Comparison of ENCODE assay signal across 14 cellular contexts in the genomic region with DNA sequence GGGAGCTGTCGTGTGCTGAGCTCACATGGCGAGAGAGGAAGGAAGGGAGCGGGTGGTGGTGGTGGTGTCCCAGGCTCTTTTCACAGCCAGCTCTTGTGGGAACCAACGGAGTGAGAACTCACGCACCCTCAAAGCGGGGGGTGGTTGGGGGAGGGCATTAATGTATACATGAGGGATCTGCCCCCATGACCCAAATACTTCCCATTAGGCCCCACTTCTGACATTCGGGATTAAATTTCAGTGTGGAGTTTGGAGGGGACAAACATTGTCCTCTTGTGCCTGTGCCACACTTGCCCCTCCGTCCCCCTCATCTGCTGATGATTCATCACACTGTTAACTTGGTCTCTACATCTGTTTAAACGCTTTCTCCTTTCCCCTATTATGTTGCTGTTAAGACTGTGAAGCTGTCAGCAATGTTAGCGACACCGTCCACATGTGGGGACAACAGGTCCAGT. TPM values are rescaled to one million over a fixed set of nuclear protein-coding genes. Genes with fewer than 3 reads are reported as not detected.
A peak's percentile ranks its signal among the peaks of the same experiment; 100 is the strongest.
DNase-seq lines count a peak whose midpoint lies in the region; ATAC-seq, FAIRE-seq and TF ChIP-seq lines count a peak whose summit lies in the region.
"Had no signal": no experiment of that assay in that cellular context is flagged by ENCODE, and none has a peak within 500 bp of the region (broad histone marks: within the 10 kb centered on the region; RNA-seq: fewer than 3 reads in every experiment).

No MANE protein-coding gene starts in this region.

- no peak overlapping the region for H2BK120ac ChIP-seq in IMR-90 (ENCODE audit: low read depth, low read length)

- H3K56ac ChIP-seq in IMR-90 (ENCODE audit: extremely low read depth, insufficient read depth, low read length): no peak overlapping the region

- WGBS in IMR-90 (ENCODE audit: extremely low coverage in 2 of 2, insufficient read length in 1 of 2), 2 experiments: no CpG with 5 or more reads among the region's 11 CpGs

- peaks cover 8% of the 10 kb centered on the region for H3K36me3 Mint-ChIP-seq in CD4-positive, CD25-positive, alpha-beta regulatory T cell
- H3K36me3 Mint-ChIP-seq in activated T-helper 1 cell treated with anti-CD3 and anti-CD28 coated beads, Interleukin-12 subunit alpha, Interleukin-12 subunit beta, Interleukin-2, Interleukin-4 antibody, amounts not matched to agents 30 ng/mL and 10 ng/mL and 1 ng/mL, durations not matched to agents 14 hours and 24 hours and 36 hours (ENCODE audit: low read depth): peaks cover 20% of the 10 kb centered on the region
- peaks cover 0 to 3% (median 0%) of the 10 kb centered on the region in 3 donors for H3K36me3 Mint-ChIP-seq in naive thymus-derived CD8-positive, alpha-beta T cell

- peak overlapping the region; percentile 80 to 90 (median 88) for H3K4me3 Mint-ChIP-seq in CD4-positive, CD25-positive, alpha-beta regulatory T cell
- peak overlapping the region; percentile 84 for H3K4me3 Mint-ChIP-seq in activated T-helper 1 cell treated with anti-CD3 and anti-CD28 coated beads, Interleukin-12 subunit alpha, Interleukin-12 subunit beta, Interleukin-2, Interleukin-4 antibody, amounts not matched to agents 30 ng/mL and 10 ng/mL and 1 ng/mL, durations not matched to agents 14 hours and 24 hours and 36 hours
- peak overlapping the region; percentile 77 to 94 (median 88) for H3K4me3 Mint-ChIP-seq in naive thymus-derived CD8-positive, alpha-beta T cell

- H3K9ac ChIP-seq in IMR-90 (ENCODE audit: low read depth, low read length): no peak overlapping the region

- peak overlapping the region; percentile 73 for H3K4me3 ChIP-seq in CD4-positive, CD25-positive, alpha-beta regulatory T cell (ENCODE audit: low read depth, low read length)
- H3K4me3 ChIP-seq in IMR-90 (ENCODE audit: insufficient read depth, low read depth, low read length): no peak overlapping the region
- H3K4me3 ChIP-seq: mucosa of descending colon had no signal

- no peak overlapping the region for H3K4me2 ChIP-seq in IMR-90 (ENCODE audit: low read depth, low read length)

- POLR2A ChIA-PET in IMR-90 (lab: Charles Lee; ENCODE audit: unreplicated experiment): no interaction called here
- POLR2A ChIA-PET in naive thymus-derived CD8-positive, alpha-beta T cell (lab: Charles Lee): interaction anchor here (0.6 to 12.8 kb wide), 3 partner anchors 10 to 17 kb away, joined by 3 to 233 read pairs (median 194); a partner anchor contains a TSS

- no peak overlapping the region for H2BK20ac ChIP-seq in IMR-90 (ENCODE audit: low read depth, low read length)

- no peak overlapping the region for H4K8ac ChIP-seq in IMR-90 (ENCODE audit: low read depth in 2 of 2, low read length in 2 of 2)

- no peak for TF ChIP-seq CTCF in IMR-90 (conservative IDR thresholded peaks at IDR 0.05; ENCODE audit: low read depth, low read length)

- no peak overlapping the region for H3K23ac ChIP-seq in IMR-90 (ENCODE audit: low read depth, low read length)

- H4K20me1 ChIP-seq in IMR-90 (ENCODE audit: insufficient read depth, low read length): peaks cover 40% of the 10 kb centered on the region

- no peaks in the 10 kb centered on the region for H3K27me3 ChIP-seq in CD4-positive, CD25-positive, alpha-beta regulatory T cell (ENCODE audit: control insufficient read depth, insufficient read depth, low read length)
- H3K27me3 ChIP-seq in IMR-90 (ENCODE audit: control insufficient read depth, insufficient read depth, low read length): no peaks in the 10 kb centered on the region

- H3K36me3 ChIP-seq in CD4-positive, CD25-positive, alpha-beta regulatory T cell (ENCODE audit: control insufficient read depth, insufficient read depth, low read length): no peaks in the 10 kb centered on the region
- H3K36me3 ChIP-seq in IMR-90 (ENCODE audit: control insufficient read depth, insufficient read depth, low read length): no peaks in the 10 kb centered on the region

- no peak overlapping the region for H2BK5ac ChIP-seq in IMR-90 (ENCODE audit: low read depth, low read length, poor library complexity, severe bottlenecking)

- peaks cover 19 to 82% of the 10 kb centered on the region in 2 experiments for H3K79me1 ChIP-seq in IMR-90 (ENCODE audit: low read depth in 1 of 2, low read length in 2 of 2)

- peak overlapping the region; percentile 57; the same call in 1 of the 2 replicates for H2AK5ac ChIP-seq in IMR-90 (ENCODE audit: low read depth, low read length)

- H2BK15ac ChIP-seq in IMR-90 (ENCODE audit: low read depth, low read length): no peak overlapping the region

- H3K27ac ChIP-seq in CD4-positive, CD25-positive, alpha-beta regulatory T cell (ENCODE audit: insufficient read depth, low read length, poor library complexity, severe bottlenecking): peak overlapping the region; percentile 88
- no peak overlapping the region for H3K27ac ChIP-seq in IMR-90 (ENCODE audit: insufficient read depth, low read length)

- no peak for ATAC-seq in CD4-positive, CD25-positive, alpha-beta regulatory T cell (ENCODE audit: low read depth in 2 of 2)
- no peak for ATAC-seq in IMR-90 (ENCODE audit: low read depth)
- no peak for ATAC-seq in naive thymus-derived CD8-positive, alpha-beta T cell
- ATAC-seq in HG03175 (IDR thresholded peaks at IDR 0.05; ENCODE audit: unreplicated experiment): no peak
- ATAC-seq: mucosa of descending colon, PC-3 had no signal

- no peaks in the 10 kb centered on the region for H3K27me3 Mint-ChIP-seq in CD4-positive, CD25-positive, alpha-beta regulatory T cell
- no peaks in the 10 kb centered on the region for H3K27me3 Mint-ChIP-seq in activated T-helper 1 cell treated with anti-CD3 and anti-CD28 coated beads, Interleukin-12 subunit alpha, Interleukin-12 subunit beta, Interleukin-2, Interleukin-4 antibody, amounts not matched to agents 30 ng/mL and 10 ng/mL and 1 ng/mL, durations not matched to agents 14 hours and 24 hours and 36 hours (ENCODE audit: insufficient read depth)
- no peaks in the 10 kb centered on the region for H3K27me3 Mint-ChIP-seq in naive thymus-derived CD8-positive, alpha-beta T cell

- no peak overlapping the region for H2AK9ac ChIP-seq in IMR-90 (replicated peaks; ENCODE audit: low read depth, low read length, poor library complexity)

- H3K14ac ChIP-seq in IMR-90 (replicated peaks; ENCODE audit: low read depth, low read length): 0 out of 2 replicates have a peak overlapping the region, but pooled peaks have one; percentile 48

- no peaks in the 10 kb centered on the region for H3K9me3 Mint-ChIP-seq in CD4-positive, CD25-positive, alpha-beta regulatory T cell
- H3K9me3 Mint-ChIP-seq in activated T-helper 1 cell treated with anti-CD3 and anti-CD28 coated beads, Interleukin-12 subunit alpha, Interleukin-12 subunit beta, Interleukin-2, Interleukin-4 antibody, amounts not matched to agents 30 ng/mL and 10 ng/mL and 1 ng/mL, durations not matched to agents 14 hours and 24 hours and 36 hours: no peaks in the 10 kb centered on the region
- H3K9me3 Mint-ChIP-seq in naive thymus-derived CD8-positive, alpha-beta T cell: no peaks in the 10 kb centered on the region

- FAIRE-seq in GM19239 (lab: Jason Lieb, UNC): no peak

- BruUV-seq in IMR-90 (replicated peaks; lab: Mats Ljungman, UMichigan): no TSS peak

- no peak overlapping the region for H4K91ac ChIP-seq in IMR-90 (ENCODE audit: insufficient read depth, low read depth, low read length)

- H4K5ac ChIP-seq in IMR-90 (ENCODE audit: low read depth, low read length): no peak overlapping the region

- H3K9me1 ChIP-seq in IMR-90 (ENCODE audit: insufficient read depth, low read length): peaks cover 19% of the 10 kb centered on the region

- in situ Hi-C loops in IMR-90 (cut with MboI; ENCODE audit: low sequenced_read_pairs): no loop called here

- TF ChIP-seq RAD21 in IMR-90 (IDR thresholded peaks at IDR 0.05; ENCODE audit: low read length): no peak

- intact Hi-C loops in IMR-90 (cut with micrococcal nuclease): no loop called here
- intact Hi-C loops in activated T-helper 1 cell treated with anti-CD3 and anti-CD28 coated beads, Interleukin-12 subunit alpha, Interleukin-12 subunit beta, Interleukin-2, Interleukin-4 antibody, amounts not matched to agents 30 ng/mL and 10 ng/mL and 1 ng/mL, durations not matched to agents 14 hours and 24 hours and 36 hours (cut with micrococcal nuclease): loop anchor here (5.0 to 10.0 kb wide), 3 partner anchors 85 to 298 kb away; a partner anchor contains a TSS

- CTCF ChIA-PET in IMR-90 (lab: Yijun Ruan, JAX): no interaction called here

- no peak overlapping the region for H3K18ac ChIP-seq in IMR-90 (ENCODE audit: low read depth, low read length)

- H3K4me1 ChIP-seq in CD4-positive, CD25-positive, alpha-beta regulatory T cell (ENCODE audit: control insufficient read depth, insufficient read depth, low read length, poor library complexity, severe bottlenecking): peaks cover 98% of the 10 kb centered on the region
- 0 out of 2 replicates have a peak, but pooled peaks cover 4% of the 10 kb centered on the region for H3K4me1 ChIP-seq in IMR-90 (ENCODE audit: control insufficient read depth, insufficient read depth, low read length)

- no peak overlapping the region for H2AFZ ChIP-seq in IMR-90 (replicated peaks; ENCODE audit: low read length, poor library complexity)

- no peaks in the 10 kb centered on the region for H3K9me3 ChIP-seq in CD4-positive, CD25-positive, alpha-beta regulatory T cell (ENCODE audit: control insufficient read depth in 2 of 2, low read length in 2 of 2)
- no peaks in the 10 kb centered on the region for H3K9me3 ChIP-seq in IMR-90 (ENCODE audit: control insufficient read depth, insufficient read depth, low read length)
- H3K9me3 ChIP-seq: mucosa of descending colon had no signal

- H3K27ac Mint-ChIP-seq in CD4-positive, CD25-positive, alpha-beta regulatory T cell: peak overlapping the region; percentile 92 to 100 (median 95)
- peak overlapping the region; percentile 99 for H3K27ac Mint-ChIP-seq in activated T-helper 1 cell treated with anti-CD3 and anti-CD28 coated beads, Interleukin-12 subunit alpha, Interleukin-12 subunit beta, Interleukin-2, Interleukin-4 antibody, amounts not matched to agents 30 ng/mL and 10 ng/mL and 1 ng/mL, durations not matched to agents 14 hours and 24 hours and 36 hours
- H3K27ac Mint-ChIP-seq in naive thymus-derived CD8-positive, alpha-beta T cell: peak overlapping the region; percentile 89 to 99 (median 98)

- H3K4me1 Mint-ChIP-seq in CD4-positive, CD25-positive, alpha-beta regulatory T cell: peaks cover 29 to 95% (median 71%) of the 10 kb centered on the region in 4 donors
- peaks cover 84% of the 10 kb centered on the region for H3K4me1 Mint-ChIP-seq in activated T-helper 1 cell treated with anti-CD3 and anti-CD28 coated beads, Interleukin-12 subunit alpha, Interleukin-12 subunit beta, Interleukin-2, Interleukin-4 antibody, amounts not matched to agents 30 ng/mL and 10 ng/mL and 1 ng/mL, durations not matched to agents 14 hours and 24 hours and 36 hours (ENCODE audit: low read depth)
- peaks cover 54 to 95% (median 88%) of the 10 kb centered on the region in 4 donors for H3K4me1 Mint-ChIP-seq in naive thymus-derived CD8-positive, alpha-beta T cell

- dilution Hi-C loops in IMR-90 (cut with HindIII; ENCODE audit: low sequenced_read_pairs, unreplicated experiment): no loop called here

- TF ChIP-seq POLR2A in IMR-90 (IDR thresholded peaks at IDR 0.05; ENCODE audit: low read depth, low read length): no peak

- no peak overlapping the region for H3K4ac ChIP-seq in IMR-90 (ENCODE audit: low read depth, low read length)

- no peak for DNase-seq in CD4-positive, CD25-positive, alpha-beta regulatory T cell
- no peak for DNase-seq in IMR-90
- no peak for DNase-seq in activated T-helper 1 cell treated with anti-CD3 and anti-CD28 coated beads, Interleukin-12 subunit alpha, Interleukin-12 subunit beta, Interleukin-2, Interleukin-4 antibody, amounts not matched to agents 30 ng/mL and 10 ng/mL and 1 ng/mL, durations not matched to agents 14 hours and 24 hours and 36 hours (ENCODE audit: low spot score)
- DNase-seq in naive thymus-derived CD8-positive, alpha-beta T cell: no peak
- DNase-seq in GM19239 (ENCODE audit: insufficient read length, low spot score): no peak
- no peak for DNase-seq in anterior cingulate cortex (lab: John Stamatoyannopoulos, UW)
- DNase-seq in germinal center (ENCODE audit: low spot score): no peak
- DNase-seq: foreskin melanocyte; mucosa of descending colon; NCI-H1417 treated with DMSO at 0.1 percent for 48 hours; PC-3; stimulated activated CD4-positive, alpha-beta T cell treated with anti-CD3 and anti-CD28 coated beads, Interleukin-4, amount 100 ng/mL, for 24 hours; stimulated activated naive CD4-positive, alpha-beta T cell treated with Interleukin-2 at 50 U/mL for 16 hours had no signal

RNA-seq across cellular contexts. Expression of a gene that starts 22.5 kb away (rescaled TPM):
- 106 TPM for total RNA-seq in CD4-positive, CD25-positive, alpha-beta regulatory T cell
- polyA plus RNA-seq in CD4-positive, CD25-positive, alpha-beta regulatory T cell: 10 to 100 TPM; 27.9 to 36.3 (median 30.7) TPM
- 22.8 and 27.1 TPM in 2 replicates for total RNA-seq in IMR-90 (2012; rRNA removed)
- polyA plus RNA-seq in IMR-90 (2012; rRNA removed): 14.5 and 16.5 TPM in 2 replicates
- 7.8 and 12.4 TPM in 2 replicates for polyA plus RNA-seq in IMR-90 (2012; cell fraction: cytosol; rRNA removed)
- 35.0 and 41.6 TPM in 2 replicates for polyA plus RNA-seq in IMR-90 (2012; cell fraction: nucleus; rRNA removed; ENCODE audit: low replicate concordance)
- total RNA-seq in activated T-helper 1 cell treated with anti-CD3 and anti-CD28 coated beads, Interleukin-12 subunit alpha, Interleukin-12 subunit beta, Interleukin-2, Interleukin-4 antibody, amounts not matched to agents 30 ng/mL and 10 ng/mL and 1 ng/mL, durations not matched to agents 14 hours and 24 hours and 36 hours: 54.6 and 55.7 TPM in 2 replicates
- 100 to 1,000 TPM; 130 to 141 TPM for total RNA-seq in naive thymus-derived CD8-positive, alpha-beta T cell
- 10 to 100 TPM; 37.7 to 64.3 (median 46.3) TPM for polyA plus RNA-seq in naive thymus-derived CD8-positive, alpha-beta T cell
